ENCODE assay signal across 1 cellular context in the genomic region with DNA sequence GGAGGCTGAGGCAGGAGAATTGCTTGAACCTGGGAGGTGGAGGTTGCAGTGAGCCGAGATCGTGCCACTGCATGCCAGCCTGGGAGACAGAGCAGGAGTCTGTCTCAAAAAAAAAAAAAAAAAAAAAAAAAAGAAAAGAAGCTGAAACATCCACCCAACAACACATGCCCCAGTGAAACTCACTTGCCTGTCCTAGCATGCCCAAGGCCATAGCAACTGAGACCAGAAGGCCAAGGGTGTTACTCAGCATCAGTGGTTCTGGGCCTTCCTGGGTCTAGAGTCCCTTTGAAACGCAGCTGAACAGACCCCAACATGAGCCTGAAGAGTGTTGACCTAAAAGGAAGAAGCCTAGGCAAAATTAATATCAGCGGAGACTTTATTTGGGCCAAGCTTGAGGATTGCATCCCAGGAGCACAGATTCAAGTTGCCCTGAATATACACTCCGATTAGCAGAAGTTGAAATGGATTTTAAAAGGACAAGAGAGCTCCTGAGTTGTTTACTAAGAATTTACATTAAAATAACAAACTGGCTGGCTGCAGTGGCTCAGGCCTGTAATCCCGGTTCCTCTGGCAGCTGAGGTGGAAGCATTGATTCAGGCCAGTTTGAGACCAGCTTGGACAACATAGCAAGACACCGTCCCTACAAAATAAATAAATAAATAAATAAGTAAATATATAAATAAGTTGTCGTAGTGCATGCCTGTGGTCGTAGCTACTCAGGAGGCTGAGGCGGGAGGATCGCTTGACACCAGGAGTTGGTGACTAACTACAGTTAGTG.
TF ChIP-seq lines count a peak whose summit lies in the region.

No MANE protein-coding gene starts in this region.

TF ChIP-seq in GM12878, 131 proteins besides CTCF, POLR2A, EP300 and RAD21:
- TF ChIP-seq FOXK2 (IDR thresholded peaks at IDR 0.05) (no peak), ZNF384 (IDR thresholded peaks at IDR 0.05; ENCODE audit: borderline replicate concordance, low read depth, low read length) (peak; percentile 52; the same call in 1 of the 2 replicates), SMARCA5 (IDR thresholded peaks at IDR 0.05) (no peak), TAF1 (IDR thresholded peaks at IDR 0.05; ENCODE audit: borderline replicate concordance, low read depth, low read length) (no peak), BCL11A (IDR thresholded peaks at IDR 0.05; ENCODE audit: low read depth, low read length) (no peak)
